8 cellular contexts compared by ENCODE assay signal in genomic region chr6:82178084-82178758, GRCh38.
DNase-seq lines count a peak whose midpoint lies in the region; ATAC-seq, FAIRE-seq and TF ChIP-seq lines count a peak whose summit lies in the region.

No MANE protein-coding gene starts in this region.

- no peaks in the 10 kb centered on the region for H3K9me1 ChIP-seq in endothelial cell of umbilical vein (replicated peaks; ENCODE audit: control insufficient read depth, extremely low read depth, insufficient read depth, low read length)

- H3K4me3 ChIP-seq in endothelial cell of umbilical vein (replicated peaks in 1 of 3; ENCODE audit: insufficient read depth in 1 of 3, low read depth in 1 of 3, low read length in 3 of 3), result no peak overlapping the region

- no peak for TF ChIP-seq POLR2A in endothelial cell of umbilical vein (IDR thresholded peaks at IDR 0.05; ENCODE audit: low read depth, low read length)
- no peak for TF ChIP-seq POLR2A in GM12892 (IDR thresholded peaks at IDR 0.05; ENCODE audit: low read depth, low read length)

- peaks cover 0 to 11% of the 10 kb centered on the region in 2 experiments for H3K36me3 ChIP-seq in endothelial cell of umbilical vein (ENCODE audit: control insufficient read depth in 2 of 2, extremely low read depth in 1 of 2, insufficient read depth in 2 of 2, low read length in 2 of 2)

- FAIRE-seq in endothelial cell of umbilical vein (lab: Jason Lieb, UNC) (no peak), GM12892 (lab: Jason Lieb, UNC) (no peak)

- TF ChIP-seq CTCF in GM13977 (IDR thresholded peaks at IDR 0.05; ENCODE audit: extremely low read depth, insufficient read depth, missing control alignments) (peak; percentile 18), endothelial cell of umbilical vein (IDR thresholded peaks at IDR 0.05; ENCODE audit: extremely low read depth in 1 of 2, insufficient read depth in 1 of 2, low read depth in 1 of 2, low read length in 2 of 2) (peak; percentile 19 to 26), GM10266 (IDR thresholded peaks at IDR 0.05; ENCODE audit: control insufficient read depth, insufficient read depth, low read depth, missing control alignments) (no peak)

- H3K36me3 Mint-ChIP-seq in activated naive CD8-positive, alpha-beta T cell treated with anti-CD3 and anti-CD28 coated beads, Interleukin-2, amount 50 U/mL, for 24 hours (ENCODE audit: low read depth), result peaks cover 33% of the 10 kb centered on the region

- no peak overlapping the region for H3K27ac ChIP-seq in endothelial cell of umbilical vein (ENCODE audit: insufficient read depth, low read depth, low read length)

- in situ Hi-C loops in GM13977 (cut with MboI; ENCODE audit: low pct_unique_long_range_greater_than_20kb, low sequenced_read_pairs, unreplicated experiment), result no loop called here

- no peaks in the 10 kb centered on the region for H3K79me2 ChIP-seq in endothelial cell of umbilical vein (ENCODE audit: control insufficient read depth, insufficient read depth, low read length)

- H3K4me2 ChIP-seq in endothelial cell of umbilical vein (ENCODE audit: insufficient read depth, low read length), result no peak overlapping the region

- no peak overlapping the region for H3K9ac ChIP-seq in endothelial cell of umbilical vein (replicated peaks; ENCODE audit: extremely low read depth, insufficient read depth, low read length)

- no peaks in the 10 kb centered on the region for H3K27me3 ChIP-seq in endothelial cell of umbilical vein (ENCODE audit: control insufficient read depth in 2 of 2, insufficient read depth in 2 of 2, low read length in 2 of 2)

- H3K9me3 ChIP-seq in endothelial cell of umbilical vein (replicated peaks; ENCODE audit: control insufficient read depth, insufficient read depth, low read length), result no peaks in the 10 kb centered on the region

- H3K4me1 Mint-ChIP-seq in activated naive CD8-positive, alpha-beta T cell treated with anti-CD3 and anti-CD28 coated beads, Interleukin-2, amount 50 U/mL, for 24 hours, result peaks cover 6% of the 10 kb centered on the region

- CTCF ChIA-PET in endothelial cell of umbilical vein (lab: Charles Lee), result interaction anchor here (0.6 to 1.6 kb wide), 16 partner anchors 9 to 941 kb away, joined by 3 to 6 read pairs (median 3); no protein-coding TSS in a partner anchor

- no peak overlapping the region for H2AFZ ChIP-seq in endothelial cell of umbilical vein (ENCODE audit: low read depth, low read length)

- H3K27me3 Mint-ChIP-seq in activated naive CD8-positive, alpha-beta T cell treated with anti-CD3 and anti-CD28 coated beads, Interleukin-2, amount 50 U/mL, for 24 hours, result no peaks in the 10 kb centered on the region

- no peaks in the 10 kb centered on the region for H3K9me3 Mint-ChIP-seq in activated naive CD8-positive, alpha-beta T cell treated with anti-CD3 and anti-CD28 coated beads, Interleukin-2, amount 50 U/mL, for 24 hours

- H3K4me3 Mint-ChIP-seq in activated naive CD8-positive, alpha-beta T cell treated with anti-CD3 and anti-CD28 coated beads, Interleukin-2, amount 50 U/mL, for 24 hours, result no peak overlapping the region

- peaks cover 2% of the 10 kb centered on the region for H4K20me1 ChIP-seq in endothelial cell of umbilical vein (replicated peaks; ENCODE audit: control insufficient read depth, extremely low read depth, insufficient read depth, low read length)

- dilution Hi-C loops in endothelial cell of umbilical vein (cut with MboI; ENCODE audit: extremely low pct_ligation_motif_present, low sequenced_read_pairs), result no loop called here

- no peaks in the 10 kb centered on the region for H3K4me1 ChIP-seq in endothelial cell of umbilical vein (ENCODE audit: control insufficient read depth, extremely low read depth, insufficient read depth, low read length)

- intact Hi-C loops in endothelial cell of umbilical vein (cut with micrococcal nuclease), result loop anchor here (2.0 to 5.0 kb wide), 5 partner anchors 101 to 1573 kb away; partner anchors contain the start of gene TENT5A

- POLR2A ChIA-PET in endothelial cell of umbilical vein (lab: Charles Lee), result no interaction called here

- H3K27ac Mint-ChIP-seq in activated naive CD8-positive, alpha-beta T cell treated with anti-CD3 and anti-CD28 coated beads, Interleukin-2, amount 50 U/mL, for 24 hours, result no peak overlapping the region

- DNase-seq in GM13977 (ENCODE audit: low spot score), result no peak
- peak; percentile 54 for DNase-seq in NCI-H774 (lab: John Stamatoyannopoulos, UW)
- peak; percentile 56 for DNase-seq in endothelial cell of umbilical vein (ENCODE audit: low read depth, low spot score)
- DNase-seq in pons (ENCODE audit: low spot score), result peak; percentile 51
- DNase-seq in GM12892 (ENCODE audit: insufficient read length), result no peak
- DNase-seq in activated naive CD8-positive, alpha-beta T cell treated with anti-CD3 and anti-CD28 coated beads, Interleukin-2, amount 50 U/mL, for 24 hours, result no peak
- no peak for DNase-seq in GM10266 (ENCODE audit: extremely low spot score)
- no peak for DNase-seq in stimulated activated CD4-positive, alpha-beta T cell treated with anti-CD3 and anti-CD28 coated beads, Interleukin-2, amount 100 ng/mL, for 24 hours

- ATAC-seq in activated naive CD8-positive, alpha-beta T cell treated with anti-CD3 and anti-CD28 coated beads, Interleukin-2, amount 50 U/mL, for 24 hours, result no peak

- BruUV-seq in endothelial cell of umbilical vein (replicated peaks; lab: Mats Ljungman, UMichigan), result no TSS peak

TF ChIP-seq in endothelial cell of umbilical vein, 7 proteins besides CTCF, POLR2A, EP300 and RAD21:
- TF ChIP-seq, protein P1, sequence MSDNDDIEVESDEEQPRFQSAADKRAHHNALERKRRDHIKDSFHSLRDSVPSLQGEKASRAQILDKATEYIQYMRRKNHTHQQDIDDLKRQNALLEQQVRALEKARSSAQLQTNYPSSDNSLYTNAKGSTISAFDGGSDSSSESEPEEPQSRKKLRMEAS (IDR thresholded peaks at IDR 0.05; ENCODE audit: insufficient read depth, insufficient read length), result no peak
- TF ChIP-seq MYC (IDR thresholded peaks at IDR 0.05; ENCODE audit: low read depth, low read length), result no peak
- TF ChIP-seq POLR2AphosphoS5 (IDR thresholded peaks at IDR 0.05; ENCODE audit: insufficient read depth, low read depth, low read length), result no peak
- no peak for TF ChIP-seq GATA2 (IDR thresholded peaks at IDR 0.05; ENCODE audit: insufficient read depth, insufficient read length, low read depth, low read length)
- no peak for TF ChIP-seq EZH2 (IDR thresholded peaks at IDR 0.05; ENCODE audit: borderline replicate concordance, low read depth, low read length, severe bottlenecking)
- TF ChIP-seq JUN (IDR thresholded peaks at IDR 0.05; ENCODE audit: borderline replicate concordance, insufficient read depth, insufficient read length, low read depth), result no peak
- no peak for TF ChIP-seq FOS (IDR thresholded peaks at IDR 0.05; ENCODE audit: borderline replicate concordance, insufficient read depth, low read length)

Comparison
In these comparisons a context has a peak if more than half of its experiments do, and no peak if none do; other contexts are left out.
1. DNase-seq: peak in NCI-H774 (single experiment), endothelial cell of umbilical vein (single experiment) and pons (single experiment); none in GM13977 (single experiment), GM12892 (single experiment), activated naive CD8-positive, alpha-beta T cell treated with anti-CD3 and anti-CD28 coated beads, Interleukin-2, amount 50 U/mL, for 24 hours (single experiment), GM10266 (single experiment) and stimulated activated CD4-positive, alpha-beta T cell treated with anti-CD3 and anti-CD28 coated beads, Interleukin-2, amount 100 ng/mL, for 24 hours (0 of 2).